12 cellular contexts compared by ENCODE assay signal in the genomic region with DNA sequence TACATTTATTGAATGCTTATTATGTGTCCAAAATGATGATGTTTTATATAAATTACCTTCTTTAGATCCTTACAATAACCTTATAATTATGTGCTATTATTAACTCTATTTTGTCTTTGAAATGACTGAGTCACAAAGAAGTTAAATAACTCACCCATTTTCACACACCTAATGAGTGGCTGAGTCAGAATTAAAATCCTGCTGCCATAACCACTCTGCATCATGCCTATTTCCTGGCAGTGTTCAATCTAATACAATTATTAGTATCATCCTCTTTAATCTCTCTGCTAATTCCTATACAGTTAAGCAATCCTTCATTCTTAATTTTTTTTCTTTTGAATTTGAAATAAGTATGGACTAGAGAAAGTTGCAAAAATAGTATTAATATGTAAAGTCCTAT.
DNase-seq lines count a peak whose midpoint lies in the region; ATAC-seq and TF ChIP-seq lines count a peak whose summit lies in the region.
"Had no signal": no experiment of that assay in that cellular context is flagged by ENCODE, and none has a peak within 500 bp of the region (broad histone marks: within the 10 kb centered on the region; RNA-seq: fewer than 3 reads in every experiment).

No MANE protein-coding gene starts in this region.

- H3K27me3 ChIP-seq in Loucy (ENCODE audit: insufficient read depth, low read length, poor library complexity, severe bottlenecking): no peaks in the 10 kb centered on the region
- no peaks in the 10 kb centered on the region for H3K27me3 ChIP-seq in right lobe of liver
- no peaks in the 10 kb centered on the region for H3K27me3 ChIP-seq in Peyer's patch
- H3K27me3 ChIP-seq: BLaER1 treated with 17β-estradiol and CSF1 and Interleukin-3, amounts not matched to agents 10 nM and 100 nM had no signal

- H2AFZ ChIP-seq in Loucy (ENCODE audit: low read length): peak overlapping the region; percentile 76
- H2AFZ ChIP-seq in OCI-LY7 (ENCODE audit: low read length): peak overlapping the region; percentile 37; the same call in 1 of the 2 replicates

- H3K4me1 ChIP-seq in Loucy (ENCODE audit: insufficient read depth, low read length, poor library complexity, severe bottlenecking): peaks cover 15% of the 10 kb centered on the region
- peaks cover 7% of the 10 kb centered on the region for H3K4me1 ChIP-seq in OCI-LY7 (ENCODE audit: insufficient read depth, low read length, poor library complexity, severe bottlenecking)
- H3K4me1 ChIP-seq in right lobe of liver: no peaks in the 10 kb centered on the region
- H3K4me1 ChIP-seq in Peyer's patch: no peaks in the 10 kb centered on the region

- peaks cover 7 to 16% (median 12%) of the 10 kb centered on the region in 4 donors for H3K4me1 Mint-ChIP-seq in naive thymus-derived CD8-positive, alpha-beta T cell

- H3K9me3 Mint-ChIP-seq in naive thymus-derived CD8-positive, alpha-beta T cell: peaks cover 0 to 11% (median 2%) of the 10 kb centered on the region in 9 donors

- H3K9me2 ChIP-seq in Loucy (replicated peaks; ENCODE audit: low read depth, low read length): no peaks in the 10 kb centered on the region
- no peaks in the 10 kb centered on the region for H3K9me2 ChIP-seq in OCI-LY7 (ENCODE audit: insufficient read depth, low read length)

- H3K27ac Mint-ChIP-seq in naive thymus-derived CD8-positive, alpha-beta T cell: peak overlapping the region in 3 of 10 donors; percentile 0 to 49 (median 0)
- H3K27ac Mint-ChIP-seq: H9 had no signal

- TF ChIP-seq CTCF in Loucy (conservative IDR thresholded peaks at IDR 0.05; ENCODE audit: low read length): no peak
- no peak for TF ChIP-seq CTCF in OCI-LY7 (conservative IDR thresholded peaks at IDR 0.05; ENCODE audit: low read length)
- TF ChIP-seq CTCF in epithelial cell of esophagus (IDR thresholded peaks at IDR 0.05; ENCODE audit: insufficient read depth, low read depth, low read length, missing control alignments): no peak
- no peak for TF ChIP-seq CTCF in right lobe of liver (IDR thresholded peaks at IDR 0.05)
- TF ChIP-seq CTCF in Peyer's patch (IDR thresholded peaks at IDR 0.05): no peak

- no peak overlapping the region for H3K27ac ChIP-seq in OCI-LY7 (ENCODE audit: low read depth, low read length, poor library complexity, severe bottlenecking)
- no peak overlapping the region for H3K27ac ChIP-seq in right lobe of liver
- H3K27ac ChIP-seq in Peyer's patch: no peak overlapping the region
- H3K27ac ChIP-seq: BLaER1 treated with 17β-estradiol and CSF1 and Interleukin-3, amounts not matched to agents 10 nM and 100 nM had no signal

- H3K9me3 ChIP-seq in Loucy (ENCODE audit: insufficient read depth, low read depth, low read length) (no peaks in the 10 kb centered on the region), OCI-LY7 (ENCODE audit: low read length) (peaks cover 19% of the 10 kb centered on the region), right lobe of liver (no peaks in the 10 kb centered on the region), Peyer's patch (no peaks in the 10 kb centered on the region)

- H4K20me1 ChIP-seq in Loucy (ENCODE audit: insufficient read depth, low read length, poor library complexity, severe bottlenecking): no peaks in the 10 kb centered on the region
- H4K20me1 ChIP-seq in OCI-LY7 (ENCODE audit: insufficient read depth, low read length): no peaks in the 10 kb centered on the region
- H4K20me1 ChIP-seq: BLaER1 treated with 17β-estradiol and CSF1 and Interleukin-3, amounts not matched to agents 10 nM and 100 nM had no signal

- DNase-seq in OCI-LY7 (ENCODE audit: low spot score) (no peak), epithelial cell of esophagus (ENCODE audit: low read depth) (peak; percentile 47), right lobe of liver (no peak), KG1 (lab: John Stamatoyannopoulos, UW) (no peak), Peyer's patch (no peak)
- DNase-seq in naive thymus-derived CD8-positive, alpha-beta T cell: no peak
- DNase-seq: ACHN; CD4-positive, CD25-positive, alpha-beta regulatory T cell; GOT3; H9 had no signal

- no TSS peak for BruUV-seq in OCI-LY7 (replicated peaks; lab: Mats Ljungman, UMichigan)

- peaks cover 0 to 8% (median 0%) of the 10 kb centered on the region in 3 donors for H3K36me3 Mint-ChIP-seq in naive thymus-derived CD8-positive, alpha-beta T cell
- H3K36me3 Mint-ChIP-seq: CD4-positive, CD25-positive, alpha-beta regulatory T cell had no signal

- ATAC-seq in naive thymus-derived CD8-positive, alpha-beta T cell: no peak
- no peak for ATAC-seq in right lobe of liver

- intact Hi-C loops in OCI-LY7 (cut with micrococcal nuclease; ENCODE audit: unreplicated experiment) (no loop called here), right lobe of liver (cut with DNase I) (no loop called here)

- no peak overlapping the region for H3K9ac ChIP-seq in Loucy (ENCODE audit: low read depth, low read length, poor library complexity, severe bottlenecking)
- H3K9ac ChIP-seq: BLaER1 treated with 17β-estradiol and CSF1 and Interleukin-3, amounts not matched to agents 10 nM and 100 nM had no signal

- H3K4me2 ChIP-seq in Loucy (ENCODE audit: low read depth, low read length, poor library complexity, severe bottlenecking) (peak overlapping the region; percentile 49), OCI-LY7 (ENCODE audit: low read length) (peak overlapping the region; percentile 30)

- H3K27me3 Mint-ChIP-seq in naive thymus-derived CD8-positive, alpha-beta T cell: peaks cover 0 to 2% (median 0%) of the 10 kb centered on the region in 5 donors

- POLR2A ChIA-PET in OCI-LY7 (lab: Charles Lee): no interaction called here
- POLR2A ChIA-PET in naive thymus-derived CD8-positive, alpha-beta T cell (lab: Charles Lee): no interaction called here

- H3K4me3 ChIP-seq in Loucy (ENCODE audit: low read length, poor library complexity, severe bottlenecking) (peak overlapping the region; percentile 36), OCI-LY7 (ENCODE audit: low read depth, low read length, poor library complexity, severe bottlenecking) (no peak overlapping the region), epithelial cell of esophagus (ENCODE audit: low read length) (no peak overlapping the region), right lobe of liver (no peak overlapping the region), Peyer's patch (no peak overlapping the region)
- H3K4me3 ChIP-seq: BLaER1 treated with 17β-estradiol and CSF1 and Interleukin-3, amounts not matched to agents 10 nM and 100 nM had no signal

- no peaks in the 10 kb centered on the region for H3K79me2 ChIP-seq in Loucy (ENCODE audit: insufficient read depth, low read length)
- no peaks in the 10 kb centered on the region for H3K79me2 ChIP-seq in OCI-LY7 (ENCODE audit: insufficient read depth, low read depth, low read length)

- peak overlapping the region in 7 of 10 donors; percentile 2 to 51 (median 38) for H3K4me3 Mint-ChIP-seq in naive thymus-derived CD8-positive, alpha-beta T cell
- H3K4me3 Mint-ChIP-seq: CD4-positive, CD25-positive, alpha-beta regulatory T cell; H9 had no signal

- CTCF ChIA-PET in OCI-LY7 (lab: Charles Lee; ENCODE audit: unreplicated experiment): no interaction called here

- H3K36me3 ChIP-seq in Loucy (ENCODE audit: insufficient read depth, low read length): no peaks in the 10 kb centered on the region
- H3K36me3 ChIP-seq in OCI-LY7 (ENCODE audit: insufficient read depth, low read length): peaks cover 5% of the 10 kb centered on the region; the same call in 1 of the 2 replicates
- no peaks in the 10 kb centered on the region for H3K36me3 ChIP-seq in right lobe of liver
- H3K36me3 ChIP-seq in Peyer's patch: no peaks in the 10 kb centered on the region
- H3K36me3 ChIP-seq: BLaER1 treated with 17β-estradiol and CSF1 and Interleukin-3, amounts not matched to agents 10 nM and 100 nM had no signal

- H3F3A ChIP-seq in Loucy (ENCODE audit: low read depth): no peaks in the 10 kb centered on the region

- TF ChIP-seq POLR2A in right lobe of liver (IDR thresholded peaks at IDR 0.05) (no peak), Peyer's patch (IDR thresholded peaks at IDR 0.05) (no peak)
